Comparison of ENCODE assay signal across 12 cellular contexts in genomic region chrX:121641560-121641959, GRCh38.
DNase-seq lines count a peak whose midpoint lies in the region; ATAC-seq and TF ChIP-seq lines count a peak whose summit lies in the region.
"Had no signal": no experiment of that assay in that cellular context is flagged by ENCODE, and none has a peak within 500 bp of the region (broad histone marks: within the 10 kb centered on the region; RNA-seq: fewer than 3 reads in every experiment).

No MANE protein-coding gene starts in this region.

- H3K4me2 ChIP-seq in SK-N-SH = peak overlapping the region; percentile 13; the same call in 1 of the 2 replicates

- no peaks in the 10 kb centered on the region for H4K20me1 ChIP-seq in SK-N-SH (ENCODE audit: insufficient read depth)

- no peak overlapping the region for H3K27ac Mint-ChIP-seq in HFFc6
- H3K27ac Mint-ChIP-seq: activated naive CD4-positive, alpha-beta T cell treated with anti-CD3 and anti-CD28 coated beads, Interleukin-2, amount 50 U/mL, for 72 hours; CD4-positive, alpha-beta memory T cell had no signal

- no peak overlapping the region for H2AFZ ChIP-seq in SK-N-SH (ENCODE audit: low read depth)

- H3K36me3 ChIP-seq in SK-N-SH (replicated peaks in 1 of 2; ENCODE audit: control insufficient read depth in 1 of 2, insufficient read depth in 2 of 2, low read length in 1 of 2) (no peaks in the 10 kb centered on the region), HAP-1 (replicated peaks) (no peaks in the 10 kb centered on the region), mucosa of descending colon (ENCODE audit: low read depth) (no peaks in the 10 kb centered on the region)
- H3K36me3 ChIP-seq: tibial artery had no signal

- H3K79me2 ChIP-seq in SK-N-SH (ENCODE audit: insufficient read depth) = no peaks in the 10 kb centered on the region

- peaks cover 16% of the 10 kb centered on the region; the same call in 1 of the 2 replicates for H3K4me1 Mint-ChIP-seq in HFFc6 (ENCODE audit: low read depth)
- H3K4me1 Mint-ChIP-seq: CD4-positive, alpha-beta memory T cell had no signal

- POLR2A ChIA-PET in SK-N-SH (lab: Yijun Ruan, JAX) = no interaction called here

- ATAC-seq in HG02884 (IDR thresholded peaks at IDR 0.05; ENCODE audit: unreplicated experiment) (no peak), GM18520 (IDR thresholded peaks at IDR 0.05; ENCODE audit: unreplicated experiment) (no peak), mucosa of descending colon (no peak)
- ATAC-seq: activated naive CD4-positive, alpha-beta T cell treated with anti-CD3 and anti-CD28 coated beads, Interleukin-2, amount 50 U/mL, for 72 hours had no signal

- TF ChIP-seq CTCF in AG09309 (IDR thresholded peaks at IDR 0.05; ENCODE audit: control insufficient read depth, insufficient read depth, low read depth, low read length, missing control alignments) = no peak
- no peak for TF ChIP-seq CTCF in HFFc6 (IDR thresholded peaks at IDR 0.05)
- no peak for TF ChIP-seq CTCF in SK-N-SH (IDR thresholded peaks at IDR 0.05)
- no peak for TF ChIP-seq CTCF in fibroblast of the aortic adventitia (IDR thresholded peaks at IDR 0.05; ENCODE audit: insufficient read depth, low read length)
- no peak for TF ChIP-seq CTCF in mucosa of descending colon (IDR thresholded peaks at IDR 0.05)

- in situ Hi-C loops in HAP-1 (cut with MboI; ENCODE audit: low sequenced_read_pairs) = no loop called here

- H3K36me3 Mint-ChIP-seq in HFFc6 (ENCODE audit: low read depth) = no peaks in the 10 kb centered on the region
- H3K36me3 Mint-ChIP-seq: activated naive CD4-positive, alpha-beta T cell treated with anti-CD3 and anti-CD28 coated beads, Interleukin-2, amount 50 U/mL, for 72 hours; CD4-positive, alpha-beta memory T cell had no signal

- H3K27me3 ChIP-seq in SK-N-SH (ENCODE audit: insufficient read depth) (no peaks in the 10 kb centered on the region), HAP-1 (ENCODE audit: low read depth) (no peaks in the 10 kb centered on the region)
- H3K27me3 ChIP-seq: tibial artery had no signal

- no peaks in the 10 kb centered on the region for H3K9me3 ChIP-seq in SK-N-SH
- H3K9me3 ChIP-seq in HAP-1 = no peaks in the 10 kb centered on the region
- H3K9me3 ChIP-seq in mucosa of descending colon = no peaks in the 10 kb centered on the region
- H3K9me3 ChIP-seq: tibial artery had no signal

- H3K9me2 ChIP-seq in SK-N-SH = no peaks in the 10 kb centered on the region

- H3K4me1 ChIP-seq in SK-N-SH (ENCODE audit: control insufficient read depth in 1 of 2, insufficient read depth in 2 of 2, low read depth in 1 of 2, low read length in 1 of 2) = no peaks in the 10 kb centered on the region
- peaks cover 5% of the 10 kb centered on the region for H3K4me1 ChIP-seq in HAP-1
- H3K4me1 ChIP-seq in mucosa of descending colon (ENCODE audit: low read depth) = no peaks in the 10 kb centered on the region
- H3K4me1 ChIP-seq: tibial artery had no signal

- peak; percentile 24 for DNase-seq in AG09309 (ENCODE audit: low read depth)
- peak; percentile 23 for DNase-seq in HFFc6
- DNase-seq in SK-N-SH = no peak
- DNase-seq in fibroblast of the aortic adventitia (ENCODE audit: low read depth) = peak; percentile 70
- DNase-seq in HAP-1 (ENCODE audit: low spot score in 2 of 2) = no peak
- no peak for DNase-seq in mucosa of descending colon
- DNase-seq: CD4-positive, alpha-beta memory T cell; retina; tibial artery had no signal

- no peaks in the 10 kb centered on the region for H3F3A ChIP-seq in SK-N-SH (replicated peaks; ENCODE audit: insufficient read depth)

- no peaks in the 10 kb centered on the region for H3K9me3 Mint-ChIP-seq in HFFc6
- H3K9me3 Mint-ChIP-seq: activated naive CD4-positive, alpha-beta T cell treated with anti-CD3 and anti-CD28 coated beads, Interleukin-2, amount 50 U/mL, for 72 hours had no signal

- peak overlapping the region; percentile 46; the same call in 1 of the 2 replicates for H3K4me3 Mint-ChIP-seq in HFFc6
- H3K4me3 Mint-ChIP-seq: CD4-positive, alpha-beta memory T cell had no signal

- 0% methylated on average over 2 of the region's 2 CpGs for WGBS in SK-N-SH (ENCODE audit: low lambda C conversion rate)

- no peak overlapping the region for H3K27ac ChIP-seq in SK-N-SH (ENCODE audit: low read depth in 2 of 2, low read length in 1 of 2)
- H3K27ac ChIP-seq: tibial artery had no signal

- TF ChIP-seq EP300 in SK-N-SH (IDR thresholded peaks at IDR 0.05; ENCODE audit: borderline replicate concordance in 1 of 2, low read depth in 1 of 2, low read length in 1 of 2) = no peak

- CTCF ChIA-PET in SK-N-SH (lab: Yijun Ruan, JAX) = no interaction called here

- H3K27me3 Mint-ChIP-seq in HFFc6 (ENCODE audit: insufficient read depth) = no peaks in the 10 kb centered on the region
- H3K27me3 Mint-ChIP-seq: CD4-positive, alpha-beta memory T cell had no signal

- no peak for TF ChIP-seq RAD21 in SK-N-SH (IDR thresholded peaks at IDR 0.05; ENCODE audit: low read length)

- H3K4me3 ChIP-seq in AG09309 (ENCODE audit: control insufficient read depth, low read depth, low read length) (no peak overlapping the region), SK-N-SH (ENCODE audit: low read depth in 2 of 2, low read length in 1 of 2) (no peak overlapping the region; a peak in 1 of 4 replicates), fibroblast of the aortic adventitia (ENCODE audit: low read depth, low read length) (no peak overlapping the region), HAP-1 (no peak overlapping the region), mucosa of descending colon (no peak overlapping the region)
- H3K4me3 ChIP-seq: tibial artery had no signal

- H3K9ac ChIP-seq in SK-N-SH = no peak overlapping the region

- intact Hi-C loops in mucosa of descending colon (cut with DNase I, micrococcal nuclease) = no loop called here

TF ChIP-seq in SK-N-SH, 30 proteins besides CTCF, POLR2A, EP300 and RAD21:
- TF ChIP-seq FOXJ3 (CRISPR knock-in tag; IDR thresholded peaks at IDR 0.05) = no peak
- peak; percentile 38; the same call in 1 of the 2 replicates for TF ChIP-seq TCF12 (IDR thresholded peaks at IDR 0.05)

Comparison
In these comparisons a context has a peak if more than half of its experiments do, and no peak if none do; other contexts are left out.
1. DNase-seq: peak in AG09309 (single experiment), HFFc6 (single experiment) and fibroblast of the aortic adventitia (single experiment); none in SK-N-SH (single experiment), HAP-1 (0 of 2) and mucosa of descending colon (0 of 3).